Comparison of ENCODE assay signal across 8 cellular contexts in genomic region chr15:31344824-31345605, GRCh38. TPM values are rescaled to one million over a fixed set of nuclear protein-coding genes. Genes with fewer than 3 reads are reported as not detected.
DNase-seq lines count a peak whose midpoint lies in the region; ATAC-seq and TF ChIP-seq lines count a peak whose summit lies in the region.

No MANE protein-coding gene starts in this region.

- no peak overlapping the region for H3K4me3 ChIP-seq in mucosa of descending colon

- H3K36me3 ChIP-seq in mucosa of descending colon (ENCODE audit: low read depth) = no peaks in the 10 kb centered on the region

- peak overlapping the region; percentile 100 for H3K27ac Mint-ChIP-seq in activated T-cell treated with anti-CD3 and anti-CD28 coated beads, Interleukin-2, amount 50 U/mL, for 72 hours

- peak; percentile 48 for TF ChIP-seq POLR2A in GM15510 (IDR thresholded peaks at IDR 0.05; ENCODE audit: borderline replicate concordance, extremely low read depth, insufficient read length)

- intact Hi-C loops in mucosa of descending colon (cut with DNase I, micrococcal nuclease) = no loop called here

- H3K36me3 Mint-ChIP-seq in activated T-cell treated with anti-CD3 and anti-CD28 coated beads, Interleukin-2, amount 50 U/mL, for 72 hours (ENCODE audit: insufficient read depth in 2 of 2) = peaks cover 10 to 30% of the 10 kb centered on the region in 2 donors

- peaks cover 87% of the 10 kb centered on the region for H3K4me1 ChIP-seq in mucosa of descending colon (ENCODE audit: low read depth)

- H3K4me1 Mint-ChIP-seq in activated T-cell treated with anti-CD3 and anti-CD28 coated beads, Interleukin-2, amount 50 U/mL, for 72 hours (ENCODE audit: low read depth) = peaks cover 90% of the 10 kb centered on the region

- no peak for TF ChIP-seq CTCF in mucosa of descending colon (IDR thresholded peaks at IDR 0.05)

- no peaks in the 10 kb centered on the region for H3K9me3 Mint-ChIP-seq in activated T-cell treated with anti-CD3 and anti-CD28 coated beads, Interleukin-2, amount 50 U/mL, for 72 hours

- peak overlapping the region; percentile 97 to 100 for H3K4me3 Mint-ChIP-seq in activated T-cell treated with anti-CD3 and anti-CD28 coated beads, Interleukin-2, amount 50 U/mL, for 72 hours

- no peaks in the 10 kb centered on the region for H3K9me3 ChIP-seq in mucosa of descending colon

- no peaks in the 10 kb centered on the region for H3K27me3 Mint-ChIP-seq in activated T-cell treated with anti-CD3 and anti-CD28 coated beads, Interleukin-2, amount 50 U/mL, for 72 hours (ENCODE audit: low read depth)

- peak in 1 of 2 donors; percentile 74 for DNase-seq in activated T-cell treated with anti-CD3 and anti-CD28 coated beads, Interleukin-2, amount 50 U/mL, for 72 hours
- DNase-seq in mucosa of descending colon (peak; percentile 89), SIG-M5 treated with dmso at 0.1 percent for 504 hours (lab: John Stamatoyannopoulos, UW; ENCODE audit: unreplicated experiment) (no peak), Kasumi-1 (lab: John Stamatoyannopoulos, UW) (no peak), NCI-H2107 (lab: John Stamatoyannopoulos, UW) (no peak)

- ATAC-seq in HG02642 (IDR thresholded peaks at IDR 0.05; ENCODE audit: poor library complexity, unreplicated experiment) (peak; percentile 39), mucosa of descending colon (peak; percentile 78), GM21367 (IDR thresholded peaks at IDR 0.05; ENCODE audit: unreplicated experiment) (no peak)
- ATAC-seq in activated T-cell treated with anti-CD3 and anti-CD28 coated beads, Interleukin-2, amount 50 U/mL, for 72 hours (replicated peaks in 1 of 2) = peak; percentile 38 to 53

RNA-seq across cellular contexts. Expression of gene KLF13, which starts 18.4 kb away (rescaled TPM):
- total RNA-seq in activated T-cell treated with anti-CD3 and anti-CD28 coated beads, Interleukin-2, amount 50 U/mL, for 72 hours = 100 to 1,000 TPM; 260 to 273 TPM
- 100 to 1,000 TPM in 1 of 3 donors, 10 to 100 TPM in 2; 72.4 to 107 (median 91.2) TPM for total RNA-seq in mucosa of descending colon

Comparison
In these comparisons a context has a peak if more than half of its experiments do, and no peak if none do; other contexts are left out.
1. DNase-seq: peak in mucosa of descending colon (3 of 3); none in SIG-M5 treated with dmso at 0.1 percent for 504 hours (single experiment), Kasumi-1 (0 of 2) and NCI-H2107 (single experiment).